7 cellular contexts compared by ENCODE assay signal in the genomic region with DNA sequence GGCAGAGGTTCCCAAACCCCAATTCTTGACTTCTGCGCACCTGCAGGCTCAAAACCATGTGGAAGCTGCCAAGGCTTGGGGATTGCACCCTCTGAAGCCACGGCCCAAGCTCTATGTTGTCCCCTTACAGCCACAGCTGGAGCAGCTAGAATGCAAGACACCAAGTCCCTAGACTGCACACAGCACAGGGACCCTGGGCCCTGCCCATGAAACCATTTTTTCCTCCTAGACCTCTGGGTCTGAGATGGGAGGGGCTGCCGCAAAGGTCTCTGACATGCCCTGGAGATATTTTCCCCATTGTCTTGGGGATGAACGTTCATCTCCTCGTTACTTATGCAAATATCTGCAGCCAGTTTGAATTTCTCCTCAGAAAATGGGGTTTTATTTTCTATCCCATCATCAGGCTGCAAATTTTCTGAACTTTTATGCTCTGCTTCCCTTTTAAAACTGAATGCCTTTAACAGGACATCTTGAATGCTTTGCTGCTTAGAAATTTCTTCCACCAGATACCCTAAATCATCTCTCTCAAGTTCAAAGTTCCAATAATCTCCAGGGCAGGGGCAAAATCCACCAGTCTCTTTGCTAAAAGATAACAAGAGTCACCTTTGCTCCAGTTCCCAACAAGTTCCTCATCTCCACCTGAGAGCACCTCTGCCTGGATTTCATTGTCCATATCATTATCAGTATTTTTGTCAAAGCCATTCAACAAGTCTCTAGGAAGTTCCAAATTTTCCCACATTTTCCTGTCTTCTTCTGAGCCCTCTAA. TPM values are rescaled to one million over a fixed set of nuclear protein-coding genes. Genes with fewer than 3 reads are reported as not detected.
"Had no signal": no experiment of that assay in that cellular context is flagged by ENCODE, and none has a peak within 500 bp of the region (broad histone marks: within the 10 kb centered on the region; RNA-seq: fewer than 3 reads in every experiment).

No MANE protein-coding gene starts in this region.

RNA-seq across cellular contexts. Expression of a gene that starts 11.8 kb away (rescaled TPM):
- total RNA-seq: OCI-LY7, Peyer's patch, Right ventricle myocardium inferior, Right ventricle myocardium superior, RPMI7951, SJCRH30, SJSA1 had no signal
